Comparison of ENCODE assay signal across 21 cellular contexts in genomic region chr3:77149382-77149781, GRCh38.
"Had no signal": no experiment of that assay in that cellular context is flagged by ENCODE, and none has a peak within 500 bp of the region (broad histone marks: within the 10 kb centered on the region; RNA-seq: fewer than 3 reads in every experiment).

No MANE protein-coding gene starts in this region.

- ATAC-seq: activated T-cell treated with anti-CD3 and anti-CD28 coated beads, Interleukin-2, amount 50 U/mL, for 4 hours; T-helper 17 cell had no signal

- H3K36me3 ChIP-seq: brain microvascular endothelial cell, cardiac muscle cell had no signal

- H2AFZ ChIP-seq: PC-9 had no signal

- H3K27me3 ChIP-seq: brain microvascular endothelial cell, cardiac muscle cell had no signal

- H3K27ac ChIP-seq: brain microvascular endothelial cell, cardiac muscle cell, PC-9 had no signal

- H3K36me3 Mint-ChIP-seq: activated CD4-positive, alpha-beta memory T cell treated with anti-CD3 and anti-CD28 coated beads for 36 hours; activated naive CD8-positive, alpha-beta T cell had no signal

- H3K9me3 Mint-ChIP-seq: activated CD4-positive, alpha-beta T cell treated with anti-CD3 and anti-CD28 coated beads, Interleukin-2, amount 10 ng/mL, durations not matched to agents 7 days and 5 days had no signal

- H3K4me1 Mint-ChIP-seq: activated CD4-positive, alpha-beta T cell treated with anti-CD3 and anti-CD28 coated beads, Interleukin-2, amount 10 ng/mL, durations not matched to agents 7 days and 5 days; T-helper 17 cell had no signal

- DNase-seq: activated CD4-positive, alpha-beta memory T cell treated with anti-CD3 and anti-CD28 coated beads for 36 hours; activated CD4-positive, alpha-beta T cell treated with anti-CD3 and anti-CD28 coated beads, Interleukin-2, amount 10 ng/mL, durations not matched to agents 7 days and 5 days; activated CD4-positive, CD25-positive, alpha-beta regulatory T cell; activated CD8-positive, alpha-beta memory T cell treated with anti-CD3 and anti-CD28 coated beads for 24 hours; activated effector memory CD4-positive, alpha-beta T cell treated with anti-CD3 and anti-CD28 coated beads, Interleukin-2, amount 50 U/mL, for 16 hours; activated naive CD4-positive, alpha-beta T cell treated with Interleukin-2 at 50 U/mL for 16 hours; activated T-cell treated with anti-CD3 and anti-CD28 coated beads, Interleukin-2, amount 50 U/mL, for 4 hours; amygdala; brain microvascular endothelial cell; Kasumi-1; NCI-H1105 treated with DMSO at 0.1 percent for 48 hours; NCI-H1436 treated with DMSO at 0.1 percent for 48 hours; NCI-H187; NCI-H2081; NCI-H510A treated with DMSO at 0.1 percent for 48 hours; PC-9; SHP77 treated with DMSO at 0.1 percent for 48 hours; T-helper 17 cell; T-helper 9 cell had no signal

- H3K4me3 ChIP-seq: cardiac muscle cell, PC-9 had no signal

- H3K4me2 ChIP-seq: PC-9 had no signal

- H3K4me3 Mint-ChIP-seq: activated CD4-positive, alpha-beta memory T cell treated with anti-CD3 and anti-CD28 coated beads for 36 hours; activated CD4-positive, alpha-beta T cell treated with anti-CD3 and anti-CD28 coated beads, Interleukin-2, amount 10 ng/mL, durations not matched to agents 7 days and 5 days; activated naive CD8-positive, alpha-beta T cell; activated T-cell treated with anti-CD3 and anti-CD28 coated beads, Interleukin-2, amount 50 U/mL, for 4 hours; T-helper 17 cell had no signal

- H3K27ac Mint-ChIP-seq: activated CD4-positive, alpha-beta memory T cell treated with anti-CD3 and anti-CD28 coated beads for 36 hours; activated CD4-positive, alpha-beta T cell treated with anti-CD3 and anti-CD28 coated beads, Interleukin-2, amount 10 ng/mL, durations not matched to agents 7 days and 5 days; activated naive CD8-positive, alpha-beta T cell; T-helper 17 cell had no signal

- H3K27me3 Mint-ChIP-seq: activated CD4-positive, alpha-beta memory T cell treated with anti-CD3 and anti-CD28 coated beads for 36 hours; activated CD4-positive, alpha-beta T cell treated with anti-CD3 and anti-CD28 coated beads, Interleukin-2, amount 10 ng/mL, durations not matched to agents 7 days and 5 days; activated naive CD8-positive, alpha-beta T cell; T-helper 17 cell had no signal
